ENCODE assay signal across 2 cellular contexts in genomic region chr7:149240637-149241036, GRCh38.
TF ChIP-seq lines count a peak whose summit lies in the region.

No MANE protein-coding gene starts in this region.

TF ChIP-seq in SK-N-SH, 30 proteins besides CTCF, POLR2A, EP300 and RAD21 (continued from another document):
- TF ChIP-seq GABPA (IDR thresholded peaks at IDR 0.05; ENCODE audit: low read depth) (no peak), MXI1 (IDR thresholded peaks at IDR 0.05; ENCODE audit: low read depth, low read length) (no peak)

TF ChIP-seq in SK-N-SH treated with all-trans-retinoic acid at 6 μM for 48 hours, 23 proteins besides CTCF, POLR2A, EP300 and RAD21 (continued from another document):
- TF ChIP-seq TSHZ2 (CRISPR knock-in tag; IDR thresholded peaks at IDR 0.05) (no peak), GLIS3 (CRISPR knock-in tag; IDR thresholded peaks at IDR 0.05) (no peak), ESRRG (CRISPR knock-in tag; IDR thresholded peaks at IDR 0.05) (no peak)
